24 cellular contexts compared by ENCODE assay signal in the genomic region with DNA sequence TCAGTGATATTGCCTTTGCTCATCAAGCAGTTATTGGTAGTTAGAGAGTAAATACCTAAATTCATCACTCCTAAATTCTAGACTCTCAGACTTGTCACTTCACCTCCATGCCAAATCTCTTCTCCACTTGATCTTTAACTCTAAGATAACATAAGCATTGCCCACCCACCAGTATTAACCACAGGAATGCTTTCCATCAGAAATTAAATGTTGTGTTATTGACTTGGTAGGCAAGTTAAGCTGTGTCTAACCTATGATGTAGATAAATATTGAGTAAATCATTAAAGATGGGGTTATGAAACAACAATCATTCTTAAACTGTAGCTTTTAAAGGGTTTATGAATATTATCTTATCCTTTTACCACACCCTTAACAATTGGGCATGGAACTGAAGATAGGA.
DNase-seq lines count a peak whose midpoint lies in the region; ATAC-seq and TF ChIP-seq lines count a peak whose summit lies in the region.
"Had no signal": no experiment of that assay in that cellular context is flagged by ENCODE, and none has a peak within 500 bp of the region (broad histone marks: within the 10 kb centered on the region; RNA-seq: fewer than 3 reads in every experiment).

No MANE protein-coding gene starts in this region.

- no peaks in the 10 kb centered on the region for H3K9me3 Mint-ChIP-seq in Calu3 (ENCODE audit: low read depth, unreplicated experiment)
- no peaks in the 10 kb centered on the region for H3K9me3 Mint-ChIP-seq in CD4-positive, alpha-beta memory T cell
- H3K9me3 Mint-ChIP-seq: CD8-positive, alpha-beta memory T cell; H9; HFFc6 had no signal

- intact Hi-C loops in Calu3 (cut with micrococcal nuclease; ENCODE audit: unreplicated experiment) = no loop called here
- intact Hi-C loops in CD4-positive, alpha-beta memory T cell (cut with micrococcal nuclease) = no loop called here

- TSS peak; percentile 19 for BruUV-seq in Calu3 (replicated peaks; lab: Mats Ljungman, UMichigan)

- no peak overlapping the region for H3K27ac Mint-ChIP-seq in Calu3 (ENCODE audit: unreplicated experiment)
- no peak overlapping the region for H3K27ac Mint-ChIP-seq in CD4-positive, alpha-beta memory T cell
- H3K27ac Mint-ChIP-seq: CD8-positive, alpha-beta memory T cell; H9; HFFc6 had no signal

- H3K4me1 Mint-ChIP-seq in Calu3 (ENCODE audit: low read depth, unreplicated experiment) = peaks cover 16% of the 10 kb centered on the region
- peaks cover 0 to 3% (median under 1%) of the 10 kb centered on the region in 4 donors for H3K4me1 Mint-ChIP-seq in CD4-positive, alpha-beta memory T cell
- H3K4me1 Mint-ChIP-seq: H9 had no signal

- no peaks in the 10 kb centered on the region for H3K27me3 ChIP-seq in CD4-positive, alpha-beta memory T cell (ENCODE audit: insufficient read depth, low read length)

- H3K4me1 ChIP-seq in CD4-positive, alpha-beta memory T cell (ENCODE audit: insufficient read depth, low read length) = no peaks in the 10 kb centered on the region

- TF ChIP-seq CTCF in Calu3 (IDR thresholded peaks at IDR 0.05; ENCODE audit: unreplicated experiment) = no peak

- H3K36me3 Mint-ChIP-seq in Calu3 (ENCODE audit: insufficient read depth, unreplicated experiment) = peaks cover 5% of the 10 kb centered on the region
- peaks cover 3 to 5% of the 10 kb centered on the region in 2 donors for H3K36me3 Mint-ChIP-seq in CD4-positive, alpha-beta memory T cell

- H3K4me3 ChIP-seq in CD4-positive, alpha-beta memory T cell (ENCODE audit: low read length in 2 of 2) = no peak overlapping the region
- H3K4me3 ChIP-seq: GM23248 had no signal

- POLR2A ChIA-PET in CD4-positive, alpha-beta memory T cell (lab: Charles Lee; ENCODE audit: partially characterized antibody) = no interaction called here

- no peaks in the 10 kb centered on the region for H3K36me3 ChIP-seq in CD4-positive, alpha-beta memory T cell (ENCODE audit: insufficient read depth, low read length)

- H3K27me3 Mint-ChIP-seq in Calu3 (ENCODE audit: unreplicated experiment) = no peaks in the 10 kb centered on the region
- H3K27me3 Mint-ChIP-seq in CD4-positive, alpha-beta memory T cell = no peaks in the 10 kb centered on the region
- H3K27me3 Mint-ChIP-seq: CD8-positive, alpha-beta memory T cell had no signal

- no peak for ATAC-seq in HG02588 (IDR thresholded peaks at IDR 0.05; ENCODE audit: unreplicated experiment)
- ATAC-seq: Panc1 had no signal

- H3K4me3 Mint-ChIP-seq in Calu3 (ENCODE audit: low read depth, unreplicated experiment) = no peak overlapping the region
- H3K4me3 Mint-ChIP-seq in CD4-positive, alpha-beta memory T cell = no peak overlapping the region
- H3K4me3 Mint-ChIP-seq: CD8-positive, alpha-beta memory T cell; H9; HFFc6 had no signal

- CTCF ChIA-PET in Calu3 (lab: Charles Lee) = no interaction called here
- CTCF ChIA-PET in CD4-positive, alpha-beta memory T cell (lab: Charles Lee; ENCODE audit: partially characterized antibody) = no interaction called here

- DNase-seq in Calu3 (no peak), HT-29 (ENCODE audit: low spot score) (peak; percentile 13), kidney glomerular epithelial cell (lab: John Stamatoyannopoulos, UW) (peak; percentile 47), NCI-H1092 treated with DMSO at 0.1 percent for 48 hours (lab: John Stamatoyannopoulos, UW) (no peak), middle frontal gyrus (ENCODE audit: extremely low spot score, low spot score) (no peak)
- DNase-seq in CD4-positive, alpha-beta memory T cell = no peak
- DNase-seq: C1 segment of cervical spinal cord; CD8-positive, alpha-beta memory T cell; DMS79; H9; HFFc6; KBM-7; NCI-H1092; NCI-H1436 treated with DMSO at 0.1 percent for 48 hours; NCI-H2029; NCI-H226; NCI-H510A treated with DMSO at 0.1 percent for 48 hours; NCI-H748 treated with DMSO at 0.1 percent for 48 hours; NK-92 treated with Interleukin-12 subunit alpha and Interleukin-12 subunit beta, amount 100 ng/mL, for 24 hours; SIG-M5 had no signal

- no peaks in the 10 kb centered on the region for H3K9me3 ChIP-seq in CD4-positive, alpha-beta memory T cell (ENCODE audit: control insufficient read depth in 1 of 2, low read length in 2 of 2)
- H3K9me3 ChIP-seq: SK-N-SH had no signal

- no peak overlapping the region for H3K27ac ChIP-seq in CD4-positive, alpha-beta memory T cell (ENCODE audit: low read depth, low read length)
- H3K27ac ChIP-seq: GM23248 had no signal

Comparison
In these comparisons a context has a peak if more than half of its experiments do, and no peak if none do; other contexts are left out.
1. DNase-seq: peak in HT-29 (single experiment) and kidney glomerular epithelial cell (single experiment); none in Calu3 (single experiment), CD4-positive, alpha-beta memory T cell (0 of 5), NCI-H1092 treated with DMSO at 0.1 percent for 48 hours (single experiment) and middle frontal gyrus (single experiment).